In genomic region chr3:73680696-73681095, GRCh38 we compare ENCODE assay signal across 21 cellular contexts. TPM values are rescaled to one million over a fixed set of nuclear protein-coding genes. Genes with fewer than 3 reads are reported as not detected.
"Had no signal": no experiment of that assay in that cellular context is flagged by ENCODE, and none has a peak within 500 bp of the region (broad histone marks: within the 10 kb centered on the region; RNA-seq: fewer than 3 reads in every experiment).

No MANE protein-coding gene starts in this region.

- H3K27me3 Mint-ChIP-seq: activated CD4-positive, alpha-beta memory T cell treated with anti-CD3 and anti-CD28 coated beads for 36 hours; activated CD4-positive, alpha-beta T cell treated with anti-CD3 and anti-CD28 coated beads for 36 hours; activated CD8-positive, alpha-beta memory T cell treated with anti-CD3 and anti-CD28 coated beads, Interleukin-2, amount 10 ng/mL, durations not matched to agents 7 days and 5 days; activated T-cell treated with anti-CD3 and anti-CD28 coated beads, Interleukin-2, amount 50 U/mL, for 24 hours; dendritic cell treated with granulocyte-macrophage colony-stimulating factor and Interleukin-4, amounts not matched to agents 40 ng/mL and 50 ng/mL, for 4 days had no signal

- H3K4me3 ChIP-seq: adrenal gland, left ventricle myocardium inferior had no signal

- FAIRE-seq: kidney had no signal

- H3K4me1 Mint-ChIP-seq: activated CD4-positive, alpha-beta T cell treated with anti-CD3 and anti-CD28 coated beads for 36 hours; activated CD8-positive, alpha-beta memory T cell treated with anti-CD3 and anti-CD28 coated beads, Interleukin-2, amount 10 ng/mL, durations not matched to agents 7 days and 5 days; naive thymus-derived CD8-positive, alpha-beta T cell had no signal

- H3K36me3 ChIP-seq: adrenal gland, brain microvascular endothelial cell, left ventricle myocardium inferior, neutrophil, WERI-Rb-1 had no signal

- H3K9me3 ChIP-seq: adrenal gland, left ventricle myocardium inferior, neutrophil had no signal

- H3K36me3 Mint-ChIP-seq: activated CD4-positive, alpha-beta memory T cell treated with anti-CD3 and anti-CD28 coated beads for 36 hours; activated CD8-positive, alpha-beta memory T cell treated with anti-CD3 and anti-CD28 coated beads, Interleukin-2, amount 10 ng/mL, durations not matched to agents 7 days and 5 days; naive thymus-derived CD8-positive, alpha-beta T cell had no signal

- H3K27me3 ChIP-seq: adrenal gland, brain microvascular endothelial cell, foreskin keratinocyte, neutrophil had no signal

- H3K4me3 Mint-ChIP-seq: activated CD4-positive, alpha-beta memory T cell treated with anti-CD3 and anti-CD28 coated beads for 36 hours; activated CD4-positive, alpha-beta T cell treated with anti-CD3 and anti-CD28 coated beads for 36 hours; activated CD8-positive, alpha-beta memory T cell treated with anti-CD3 and anti-CD28 coated beads, Interleukin-2, amount 10 ng/mL, durations not matched to agents 7 days and 5 days; activated T-cell treated with anti-CD3 and anti-CD28 coated beads, Interleukin-2, amount 50 U/mL, for 24 hours; dendritic cell treated with granulocyte-macrophage colony-stimulating factor and Interleukin-4, amounts not matched to agents 40 ng/mL and 50 ng/mL, for 4 days; naive thymus-derived CD8-positive, alpha-beta T cell; T-helper 1 cell treated with Interleukin-12 subunit alpha and Interleukin-12 subunit beta and Interleukin-4 antibody, amounts not matched to agents 30 μg/mL and 1 μg/mL, for 36 hours had no signal

- H3K27ac ChIP-seq: adrenal gland, brain microvascular endothelial cell, foreskin keratinocyte, left ventricle myocardium inferior, neutrophil, WERI-Rb-1 had no signal

- ATAC-seq: activated CD4-positive, alpha-beta T cell treated with anti-CD3 and anti-CD28 coated beads for 36 hours; activated CD8-positive, alpha-beta memory T cell treated with anti-CD3 and anti-CD28 coated beads, Interleukin-2, amount 10 ng/mL, durations not matched to agents 7 days and 5 days; naive thymus-derived CD8-positive, alpha-beta T cell had no signal

- H3K4me1 ChIP-seq: adrenal gland, left ventricle myocardium inferior had no signal

- DNase-seq: activated CD4-positive, alpha-beta memory T cell treated with anti-CD3 and anti-CD28 coated beads for 36 hours; activated CD4-positive, alpha-beta T cell treated with anti-CD3 and anti-CD28 coated beads for 36 hours; activated CD8-positive, alpha-beta memory T cell treated with anti-CD3 and anti-CD28 coated beads, Interleukin-2, amount 10 ng/mL, durations not matched to agents 7 days and 5 days; activated effector memory CD4-positive, alpha-beta T cell treated with Interleukin-2 at 50 U/mL for 16 hours; activated naive CD4-positive, alpha-beta T cell treated with anti-CD3 and anti-CD28 coated beads, Interleukin-2, amount 50 U/mL, for 16 hours; activated T-cell treated with anti-CD3 and anti-CD28 coated beads, Interleukin-2, amount 50 U/mL, for 24 hours; adrenal gland; brain microvascular endothelial cell; effector memory CD4-positive, alpha-beta T cell; foreskin keratinocyte; glutamatergic neuron; hypothalamus; kidney; left ventricle myocardium inferior; naive thymus-derived CD8-positive, alpha-beta T cell; stimulated activated CD4-positive, alpha-beta T cell treated with anti-CD3 and anti-CD28 coated beads, Interleukin-12 subunit alpha, Interleukin-12 subunit beta, amount 100 ng/mL, for 4 hours; stimulated activated CD4-positive, alpha-beta T cell treated with anti-CD3 and anti-CD28 coated beads, Interleukin-2, amount 100 ng/mL, for 24 hours; WERI-Rb-1 had no signal

- H3K27ac Mint-ChIP-seq: activated CD4-positive, alpha-beta memory T cell treated with anti-CD3 and anti-CD28 coated beads for 36 hours; activated CD4-positive, alpha-beta T cell treated with anti-CD3 and anti-CD28 coated beads for 36 hours; activated CD8-positive, alpha-beta memory T cell treated with anti-CD3 and anti-CD28 coated beads, Interleukin-2, amount 10 ng/mL, durations not matched to agents 7 days and 5 days; activated T-cell treated with anti-CD3 and anti-CD28 coated beads, Interleukin-2, amount 50 U/mL, for 24 hours; dendritic cell treated with granulocyte-macrophage colony-stimulating factor and Interleukin-4, amounts not matched to agents 40 ng/mL and 50 ng/mL, for 4 days; naive thymus-derived CD8-positive, alpha-beta T cell; T-helper 1 cell treated with Interleukin-12 subunit alpha and Interleukin-12 subunit beta and Interleukin-4 antibody, amounts not matched to agents 30 μg/mL and 1 μg/mL, for 36 hours had no signal

- H3K9me3 Mint-ChIP-seq: activated CD4-positive, alpha-beta memory T cell treated with anti-CD3 and anti-CD28 coated beads for 36 hours; activated T-cell treated with anti-CD3 and anti-CD28 coated beads, Interleukin-2, amount 50 U/mL, for 24 hours; T-helper 1 cell treated with Interleukin-12 subunit alpha and Interleukin-12 subunit beta and Interleukin-4 antibody, amounts not matched to agents 30 μg/mL and 1 μg/mL, for 36 hours had no signal

RNA-seq across cellular contexts. Expression of gene PDZRN3, which starts 56.0 kb away (rescaled TPM):
- total RNA-seq: activated CD4-positive, alpha-beta memory T cell treated with anti-CD3 and anti-CD28 coated beads for 36 hours; activated CD4-positive, alpha-beta T cell treated with anti-CD3 and anti-CD28 coated beads for 36 hours; activated CD8-positive, alpha-beta memory T cell treated with anti-CD3 and anti-CD28 coated beads, Interleukin-2, amount 10 ng/mL, durations not matched to agents 7 days and 5 days; naive thymus-derived CD8-positive, alpha-beta T cell had no signal
- polyA plus RNA-seq: foreskin keratinocyte; naive thymus-derived CD8-positive, alpha-beta T cell had no signal
